In the genomic region with DNA sequence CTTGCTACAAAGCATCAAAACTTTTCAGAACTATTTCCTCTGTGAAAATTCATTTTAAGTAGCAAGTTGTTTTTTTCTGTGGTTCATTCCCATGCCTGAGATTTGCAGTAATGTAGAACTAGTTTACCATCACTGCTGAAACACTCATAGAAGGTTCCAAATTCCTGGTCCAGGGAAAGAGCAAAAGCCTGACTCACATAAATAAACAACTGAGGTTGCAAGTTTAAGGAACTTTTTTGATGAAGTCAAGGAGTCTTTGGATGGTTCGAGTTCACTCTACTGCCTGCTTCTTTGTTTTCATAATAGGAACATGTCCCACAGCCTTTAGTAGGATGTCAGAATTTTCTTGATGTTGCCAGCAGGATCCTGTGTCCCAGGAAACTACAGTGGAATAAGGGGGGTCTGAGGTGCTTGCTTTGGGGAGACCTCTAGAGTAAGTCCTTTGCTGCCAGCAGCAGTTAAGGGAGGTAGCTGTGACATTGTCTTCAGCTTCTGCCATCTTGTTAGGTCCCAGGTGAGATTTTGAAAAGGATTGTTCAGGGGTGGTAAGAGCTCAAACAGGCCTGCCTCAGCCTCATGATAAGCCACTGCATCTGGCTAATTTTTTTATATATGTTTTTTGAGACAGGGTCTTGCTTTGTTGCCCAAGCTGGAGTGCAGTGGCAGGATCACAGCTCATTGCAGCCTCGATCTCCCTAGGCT, we compare ENCODE assay signal across 12 cellular contexts. TPM values are rescaled to one million over a fixed set of nuclear protein-coding genes. Genes with fewer than 3 reads are reported as not detected.
DNase-seq lines count a peak whose midpoint lies in the region; TF ChIP-seq lines count a peak whose summit lies in the region.
"Had no signal": no experiment of that assay in that cellular context is flagged by ENCODE, and none has a peak within 500 bp of the region (broad histone marks: within the 10 kb centered on the region; RNA-seq: fewer than 3 reads in every experiment).

No MANE protein-coding gene starts in this region.

- intact Hi-C loops in tibial artery (cut with DNase I; ENCODE audit: low total_unique reads) = loop anchor here (5.0 kb wide), 1 partner anchor 197 kb away; no protein-coding TSS in a partner anchor
- intact Hi-C loops in testis (cut with DNase I; ENCODE audit: low total_unique reads) = no loop called here

- TF ChIP-seq CTCF in brain microvascular endothelial cell (IDR thresholded peaks at IDR 0.05; ENCODE audit: low read depth, low read length, missing control alignments) (no peak), tibial artery (IDR thresholded peaks at IDR 0.05) (no peak), testis (IDR thresholded peaks at IDR 0.05) (no peak)

- H3K36me3 ChIP-seq in brain microvascular endothelial cell (replicated peaks) (peaks cover 9% of the 10 kb centered on the region), tibial artery (peaks cover 7 to 11% (median 8%) of the 10 kb centered on the region in 3 donors), testis (ENCODE audit: low read depth, missing control alignments) (no peaks in the 10 kb centered on the region)

- no peak overlapping the region for H3K4me3 ChIP-seq in brain microvascular endothelial cell (ENCODE audit: low read depth, low read length)
- no peak overlapping the region for H3K4me3 ChIP-seq in tibial artery
- H3K4me3 ChIP-seq in testis = no peak overlapping the region

- H3K4me1 ChIP-seq in tibial artery (peaks cover 0 to 55% (median 17%) of the 10 kb centered on the region in 4 donors), testis (peaks cover 7% of the 10 kb centered on the region)

- H3K27me3 ChIP-seq in brain microvascular endothelial cell (replicated peaks) = no peaks in the 10 kb centered on the region
- H3K27me3 ChIP-seq in tibial artery = no peaks in the 10 kb centered on the region
- H3K27me3 ChIP-seq in testis = no peaks in the 10 kb centered on the region

- H3K27ac ChIP-seq in brain microvascular endothelial cell = peak overlapping the region; percentile 85
- peak overlapping the region; percentile 30 to 50 for H3K27ac ChIP-seq in tibial artery
- no peak overlapping the region for H3K27ac ChIP-seq in testis

- TF ChIP-seq POLR2A in testis (IDR thresholded peaks at IDR 0.05) = no peak

- in situ Hi-C loops in brain microvascular endothelial cell (cut with HindIII; ENCODE audit: low pct_ligation_motif_present, low sequenced_read_pairs) = no loop called here
- in situ Hi-C loops in KBM-7 (cut with MboI; ENCODE audit: low pct_unique_long_range_greater_than_20kb, low sequenced_read_pairs) = loop anchor here (25.0 kb wide), 1 partner anchor 217 kb away; no protein-coding TSS in a partner anchor

- H3K9me3 ChIP-seq in tibial artery = no peaks in the 10 kb centered on the region
- H3K9me3 ChIP-seq in testis = no peaks in the 10 kb centered on the region

- WGBS in testis, 2 donors = 66 to 70% methylated on average over 2 of the region's 2 CpGs

- DNase-seq in H4 (ENCODE audit: low spot score) = peak; percentile 58
- DNase-seq in brain microvascular endothelial cell = peak; percentile 86
- DNase-seq in hepatic stellate cell (ENCODE audit: low spot score) = peak; percentile 81
- no peak for DNase-seq in tibial artery
- no peak for DNase-seq in KBM-7
- DNase-seq in testis = no peak
- DNase-seq in COLO829 (ENCODE audit: low spot score) = no peak
- DNase-seq: DMS53, NCI-H1105, NCI-H510A, RPMI8226, T-helper 9 cell had no signal

RNA-seq across cellular contexts. Expression of a gene that starts 43.9 kb away (rescaled TPM):
- total RNA-seq in H4 (2014; rRNA removed; shearing (Covaris generic)) = 115 and 128 TPM in 2 replicates
- 10 to 100 TPM; 87.4 to 96.6 TPM for total RNA-seq in testis
- polyA plus RNA-seq in testis (ENCODE audit: insufficient read depth, low read depth, low replicate concordance) = 66.7 TPM

Comparison
In these comparisons a context has a peak if more than half of its experiments do, and no peak if none do; other contexts are left out.
1. DNase-seq: peak in H4 (single experiment), brain microvascular endothelial cell (single experiment) and hepatic stellate cell (single experiment); none in tibial artery (0 of 2), KBM-7 (single experiment), testis (single experiment) and COLO829 (single experiment).
2. H3K27ac ChIP-seq: peak in brain microvascular endothelial cell (single experiment) and tibial artery (2 of 2); none in testis (0 of 2).